Comparison of ENCODE assay signal across 8 cellular contexts in the genomic region with DNA sequence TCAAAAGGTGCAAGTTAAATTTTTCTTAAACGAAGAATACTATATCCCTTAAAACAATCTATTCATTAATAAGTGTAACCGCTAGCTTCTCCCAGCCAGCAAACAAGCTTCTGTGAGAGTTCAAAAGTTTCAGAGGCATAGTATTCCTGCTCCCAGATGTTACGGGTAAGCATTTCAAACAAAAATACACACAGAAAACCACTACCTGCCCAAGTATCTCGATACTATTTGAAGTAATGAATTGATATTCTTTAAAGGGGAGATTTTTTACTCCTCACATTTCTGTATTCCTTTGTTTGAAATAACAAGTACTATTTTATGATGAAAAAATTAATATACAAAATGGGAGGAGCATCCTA. TPM values are rescaled to one million over a fixed set of nuclear protein-coding genes. Genes with fewer than 3 reads are reported as not detected.
A peak's percentile ranks its signal among the peaks of the same experiment; 100 is the strongest.
DNase-seq lines count a peak whose midpoint lies in the region; ATAC-seq and TF ChIP-seq lines count a peak whose summit lies in the region.
"Had no signal": no experiment of that assay in that cellular context is flagged by ENCODE, and none has a peak within 500 bp of the region (broad histone marks: within the 10 kb centered on the region; RNA-seq: fewer than 3 reads in every experiment).

No MANE protein-coding gene starts in this region.

- H3K9ac ChIP-seq in MM.1S (ENCODE audit: low read length) (no peak overlapping the region), colonic mucosa (ENCODE audit: low read depth in 2 of 2, low read length in 2 of 2) (peak overlapping the region; percentile 71 to 84)

- no peak overlapping the region for H2AFZ ChIP-seq in MM.1S (ENCODE audit: low read length)

- peaks cover 6% of the 10 kb centered on the region; the same call in 1 of the 2 replicates for H4K20me1 ChIP-seq in MM.1S (ENCODE audit: insufficient read depth, low read length)

- ATAC-seq in lower lobe of right lung, result no peak
- ATAC-seq in HG02759 (IDR thresholded peaks at IDR 0.05; ENCODE audit: unreplicated experiment), result no peak

- H3K27me3 ChIP-seq in MM.1S (replicated peaks; ENCODE audit: insufficient read depth, low read length) (peaks cover 51% of the 10 kb centered on the region), colonic mucosa (no peaks in the 10 kb centered on the region), lower lobe of right lung (ENCODE audit: low read depth) (peaks cover 12% of the 10 kb centered on the region), tibial artery (no peaks in the 10 kb centered on the region)

- intact Hi-C loops in colonic mucosa (cut with DNase I) (loop anchor here (10.0 kb wide), 1 partner anchor 126 kb away; no protein-coding TSS in a partner anchor), lower lobe of right lung (cut with DNase I) (no loop called here), tibial artery (cut with DNase I; ENCODE audit: low total_unique reads) (loop anchor here (5.0 kb wide), 1 partner anchor 52 kb away; no protein-coding TSS in a partner anchor)

- no peak overlapping the region for H3K27ac ChIP-seq in MM.1S (ENCODE audit: low read length)
- H3K27ac ChIP-seq in colonic mucosa, result no peak overlapping the region
- H3K27ac ChIP-seq in lower lobe of right lung, result peak overlapping the region; percentile 97
- H3K27ac ChIP-seq in tibial artery, result peak overlapping the region; percentile 90 to 95

- H3K79me2 ChIP-seq in MM.1S (ENCODE audit: low read length), result 0 out of 2 replicates have a peak, but pooled peaks cover 3% of the 10 kb centered on the region

- H3K4me3 ChIP-seq in MM.1S (ENCODE audit: low read length) (peak overlapping the region; percentile 68; the same call in 1 of the 2 replicates), colonic mucosa (peak overlapping the region; percentile 65), lower lobe of right lung (peak overlapping the region; percentile 71), tibial artery (peak overlapping the region; percentile 81 to 85)

- DNase-seq in MM.1S, result no peak
- DNase-seq in colonic mucosa, result no peak
- no peak for DNase-seq in lower lobe of right lung
- no peak for DNase-seq in tibial artery
- DNase-seq in T-helper 2 cell, result no peak
- no peak for DNase-seq in erythroblast (lab: John Stamatoyannopoulos, UW)
- DNase-seq: cortex of kidney had no signal

- no peak for TF ChIP-seq POLR2A in erythroblast (IDR thresholded peaks at IDR 0.05; ENCODE audit: low read length)

- no peaks in the 10 kb centered on the region for H3K9me2 ChIP-seq in MM.1S (replicated peaks; ENCODE audit: insufficient read depth, low read length)

- peak overlapping the region; percentile 57; the same call in 1 of the 2 replicates for H3K4me2 ChIP-seq in MM.1S (ENCODE audit: low read depth, low read length)

- H3F3A ChIP-seq in MM.1S (ENCODE audit: insufficient read depth, low read length), result peaks cover 16% of the 10 kb centered on the region

- H3K9me3 ChIP-seq in MM.1S (replicated peaks; ENCODE audit: insufficient read depth, low read length), result no peaks in the 10 kb centered on the region
- H3K9me3 ChIP-seq in colonic mucosa, result no peaks in the 10 kb centered on the region
- no peaks in the 10 kb centered on the region for H3K9me3 ChIP-seq in lower lobe of right lung
- H3K9me3 ChIP-seq in tibial artery, result no peaks in the 10 kb centered on the region

- H3K4me1 ChIP-seq in MM.1S (ENCODE audit: low read length), result peaks cover 15% of the 10 kb centered on the region
- peaks cover 7% of the 10 kb centered on the region for H3K4me1 ChIP-seq in colonic mucosa
- H3K4me1 ChIP-seq in lower lobe of right lung, result peaks cover 37% of the 10 kb centered on the region
- peaks cover 0 to 60% (median 16%) of the 10 kb centered on the region in 4 donors for H3K4me1 ChIP-seq in tibial artery

- TF ChIP-seq CTCF in MM.1S (IDR thresholded peaks at IDR 0.05; ENCODE audit: low read length) (no peak), colonic mucosa (IDR thresholded peaks at IDR 0.05) (no peak), lower lobe of right lung (IDR thresholded peaks at IDR 0.05) (no peak), tibial artery (IDR thresholded peaks at IDR 0.05) (no peak)

- H3K36me3 ChIP-seq in MM.1S (replicated peaks; ENCODE audit: insufficient read depth, low read length), result no peaks in the 10 kb centered on the region
- no peaks in the 10 kb centered on the region for H3K36me3 ChIP-seq in colonic mucosa
- H3K36me3 ChIP-seq in lower lobe of right lung, result no peaks in the 10 kb centered on the region
- no peaks in the 10 kb centered on the region for H3K36me3 ChIP-seq in tibial artery

RNA-seq across cellular contexts. Expression of gene TJP1, which starts 1.5 kb away (rescaled TPM):
- total RNA-seq in colonic mucosa (10 to 100 TPM; 47.2 to 70.1 TPM), lower lobe of right lung (115 TPM)

Comparison
In these comparisons a context has a peak if more than half of its experiments do, and no peak if none do; other contexts are left out.
1. H3K27ac ChIP-seq: peak in lower lobe of right lung (single experiment) and tibial artery (2 of 2); none in MM.1S (single experiment) and colonic mucosa (single experiment).
2. Peak in every context shown above with its lines, with median percentiles within 50 percentile points of each other: H3K4me3 ChIP-seq.